ENCODE assay signal across 1 cellular context in the genomic region with DNA sequence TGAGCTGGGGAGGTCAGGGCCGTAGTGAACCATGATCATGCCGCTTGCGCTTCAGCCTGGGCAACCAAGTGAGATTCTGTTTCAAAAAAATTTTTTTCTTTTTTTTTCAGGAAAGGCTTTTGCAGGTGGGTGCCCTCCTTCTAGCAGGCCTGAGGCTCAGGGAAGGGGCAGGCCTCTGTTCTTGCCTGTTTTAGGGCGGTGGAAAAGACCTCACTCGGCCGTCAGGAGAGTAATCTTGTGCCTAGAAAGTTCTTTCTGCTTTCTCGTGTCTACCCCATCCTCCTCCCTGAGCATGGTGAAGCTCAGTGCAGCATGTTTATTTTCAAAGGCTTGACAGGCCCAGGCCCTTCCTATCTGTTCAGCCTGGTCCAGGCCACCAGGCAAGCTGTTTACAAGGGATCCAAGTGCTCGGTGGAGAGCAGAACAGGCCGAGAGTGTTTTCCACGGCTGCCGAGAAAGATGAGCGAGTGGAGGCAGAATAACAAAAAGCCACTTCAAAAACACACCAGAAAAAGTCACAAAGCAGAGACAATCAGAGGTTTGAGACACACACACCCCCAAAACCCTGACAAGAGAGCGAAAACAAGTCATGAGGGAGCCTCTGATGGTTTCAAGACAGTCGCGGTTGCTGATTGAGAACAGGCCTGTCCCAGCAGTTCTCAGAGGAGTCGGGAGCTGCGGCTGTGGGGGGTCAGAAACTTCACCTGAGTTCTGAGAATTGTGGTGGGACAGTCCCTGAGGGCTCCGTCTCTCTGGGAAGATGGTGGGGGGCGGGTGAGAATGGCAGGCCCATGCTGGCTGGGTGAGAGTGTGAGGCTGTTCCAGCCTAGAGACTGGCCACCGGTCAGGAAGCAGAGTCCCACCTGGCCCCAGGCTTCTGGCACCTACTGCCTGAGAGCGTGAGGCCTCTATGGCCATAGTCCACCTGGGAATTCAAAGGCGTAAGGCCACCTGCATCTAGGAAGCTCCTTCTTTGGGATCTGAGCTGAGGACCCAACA.
TF ChIP-seq lines count a peak whose summit lies in the region.

No MANE protein-coding gene starts in this region.

TF ChIP-seq in SK-N-SH, 30 proteins besides CTCF, POLR2A, EP300 and RAD21 (continued from another document):
- TF ChIP-seq FOXM1 (IDR thresholded peaks at IDR 0.05; ENCODE audit: low read depth), result no peak
- no peak for TF ChIP-seq TCF12 (IDR thresholded peaks at IDR 0.05)
- TF ChIP-seq, protein P1, sequence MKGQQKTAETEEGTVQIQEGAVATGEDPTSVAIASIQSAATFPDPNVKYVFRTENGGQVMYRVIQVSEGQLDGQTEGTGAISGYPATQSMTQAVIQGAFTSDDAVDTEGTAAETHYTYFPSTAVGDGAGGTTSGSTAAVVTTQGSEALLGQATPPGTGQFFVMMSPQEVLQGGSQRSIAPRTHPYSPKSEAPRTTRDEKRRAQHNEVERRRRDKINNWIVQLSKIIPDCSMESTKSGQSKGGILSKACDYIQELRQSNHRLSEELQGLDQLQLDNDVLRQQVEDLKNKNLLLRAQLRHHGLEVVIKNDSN (IDR thresholded peaks at IDR 0.05; ENCODE audit: borderline replicate concordance, low read depth), result no peak
- no peak for TF ChIP-seq TAF1 (IDR thresholded peaks at IDR 0.05; ENCODE audit: borderline replicate concordance, low read depth, low read length)
- no peak for TF ChIP-seq ELF1 (IDR thresholded peaks at IDR 0.05)
- no peak for TF ChIP-seq IRF3 (IDR thresholded peaks at IDR 0.05; ENCODE audit: low read depth, low read length)
TF ChIP-seq in SK-N-SH: peak in this region for 0.
